1 cellular context compared by ENCODE assay signal in genomic region chr6:95017922-95018321, GRCh38.
TF ChIP-seq lines count a peak whose summit lies in the region.

No MANE protein-coding gene starts in this region.

TF ChIP-seq in WTC11, 78 proteins besides CTCF, POLR2A, EP300 and RAD21 (continued from another document):
- TF ChIP-seq, protein P1, sequence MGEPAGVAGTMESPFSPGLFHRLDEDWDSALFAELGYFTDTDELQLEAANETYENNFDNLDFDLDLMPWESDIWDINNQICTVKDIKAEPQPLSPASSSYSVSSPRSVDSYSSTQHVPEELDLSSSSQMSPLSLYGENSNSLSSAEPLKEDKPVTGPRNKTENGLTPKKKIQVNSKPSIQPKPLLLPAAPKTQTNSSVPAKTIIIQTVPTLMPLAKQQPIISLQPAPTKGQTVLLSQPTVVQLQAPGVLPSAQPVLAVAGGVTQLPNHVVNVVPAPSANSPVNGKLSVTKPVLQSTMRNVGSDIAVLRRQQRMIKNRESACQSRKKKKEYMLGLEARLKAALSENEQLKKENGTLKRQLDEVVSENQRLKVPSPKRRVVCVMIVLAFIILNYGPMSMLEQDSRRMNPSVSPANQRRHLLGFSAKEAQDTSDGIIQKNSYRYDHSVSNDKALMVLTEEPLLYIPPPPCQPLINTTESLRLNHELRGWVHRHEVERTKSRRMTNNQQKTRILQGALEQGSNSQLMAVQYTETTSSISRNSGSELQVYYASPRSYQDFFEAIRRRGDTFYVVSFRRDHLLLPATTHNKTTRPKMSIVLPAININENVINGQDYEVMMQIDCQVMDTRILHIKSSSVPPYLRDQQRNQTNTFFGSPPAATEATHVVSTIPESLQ (CRISPR knock-in tag; IDR thresholded peaks at IDR 0.05) = no peak
- TF ChIP-seq, protein P2, sequence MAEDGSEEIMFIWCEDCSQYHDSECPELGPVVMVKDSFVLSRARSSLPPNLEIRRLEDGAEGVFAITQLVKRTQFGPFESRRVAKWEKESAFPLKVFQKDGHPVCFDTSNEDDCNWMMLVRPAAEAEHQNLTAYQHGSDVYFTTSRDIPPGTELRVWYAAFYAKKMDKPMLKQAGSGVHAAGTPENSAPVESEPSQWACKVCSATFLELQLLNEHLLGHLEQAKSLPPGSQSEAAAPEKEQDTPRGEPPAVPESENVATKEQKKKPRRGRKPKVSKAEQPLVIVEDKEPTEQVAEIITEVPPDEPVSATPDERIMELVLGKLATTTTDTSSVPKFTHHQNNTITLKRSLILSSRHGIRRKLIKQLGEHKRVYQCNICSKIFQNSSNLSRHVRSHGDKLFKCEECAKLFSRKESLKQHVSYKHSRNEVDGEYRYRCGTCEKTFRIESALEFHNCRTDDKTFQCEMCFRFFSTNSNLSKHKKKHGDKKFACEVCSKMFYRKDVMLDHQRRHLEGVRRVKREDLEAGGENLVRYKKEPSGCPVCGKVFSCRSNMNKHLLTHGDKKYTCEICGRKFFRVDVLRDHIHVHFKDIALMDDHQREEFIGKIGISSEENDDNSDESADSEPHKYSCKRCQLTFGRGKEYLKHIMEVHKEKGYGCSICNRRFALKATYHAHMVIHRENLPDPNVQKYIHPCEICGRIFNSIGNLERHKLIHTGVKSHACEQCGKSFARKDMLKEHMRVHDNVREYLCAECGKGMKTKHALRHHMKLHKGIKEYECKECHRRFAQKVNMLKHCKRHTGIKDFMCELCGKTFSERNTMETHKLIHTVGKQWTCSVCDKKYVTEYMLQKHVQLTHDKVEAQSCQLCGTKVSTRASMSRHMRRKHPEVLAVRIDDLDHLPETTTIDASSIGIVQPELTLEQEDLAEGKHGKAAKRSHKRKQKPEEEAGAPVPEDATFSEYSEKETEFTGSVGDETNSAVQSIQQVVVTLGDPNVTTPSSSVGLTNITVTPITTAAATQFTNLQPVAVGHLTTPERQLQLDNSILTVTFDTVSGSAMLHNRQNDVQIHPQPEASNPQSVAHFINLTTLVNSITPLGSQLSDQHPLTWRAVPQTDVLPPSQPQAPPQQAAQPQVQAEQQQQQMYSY (CRISPR knock-in tag; IDR thresholded peaks at IDR 0.05) = no peak
- no peak for TF ChIP-seq EMX1 (CRISPR knock-in tag; IDR thresholded peaks at IDR 0.05)
- TF ChIP-seq ZNF232 (CRISPR knock-in tag; IDR thresholded peaks at IDR 0.05) = no peak
- TF ChIP-seq ZNF219 (CRISPR knock-in tag; IDR thresholded peaks at IDR 0.05; ENCODE audit: borderline replicate concordance) = no peak
- TF ChIP-seq MYBL2 (CRISPR knock-in tag; IDR thresholded peaks at IDR 0.05) = no peak
- TF ChIP-seq TEAD4 (CRISPR knock-in tag; IDR thresholded peaks at IDR 0.05) = no peak
- no peak for TF ChIP-seq ESRRA (CRISPR knock-in tag; IDR thresholded peaks at IDR 0.05; ENCODE audit: borderline replicate concordance)
- no peak for TF ChIP-seq OVOL2 (CRISPR knock-in tag; IDR thresholded peaks at IDR 0.05; ENCODE audit: borderline replicate concordance)
- TF ChIP-seq, protein P3, sequence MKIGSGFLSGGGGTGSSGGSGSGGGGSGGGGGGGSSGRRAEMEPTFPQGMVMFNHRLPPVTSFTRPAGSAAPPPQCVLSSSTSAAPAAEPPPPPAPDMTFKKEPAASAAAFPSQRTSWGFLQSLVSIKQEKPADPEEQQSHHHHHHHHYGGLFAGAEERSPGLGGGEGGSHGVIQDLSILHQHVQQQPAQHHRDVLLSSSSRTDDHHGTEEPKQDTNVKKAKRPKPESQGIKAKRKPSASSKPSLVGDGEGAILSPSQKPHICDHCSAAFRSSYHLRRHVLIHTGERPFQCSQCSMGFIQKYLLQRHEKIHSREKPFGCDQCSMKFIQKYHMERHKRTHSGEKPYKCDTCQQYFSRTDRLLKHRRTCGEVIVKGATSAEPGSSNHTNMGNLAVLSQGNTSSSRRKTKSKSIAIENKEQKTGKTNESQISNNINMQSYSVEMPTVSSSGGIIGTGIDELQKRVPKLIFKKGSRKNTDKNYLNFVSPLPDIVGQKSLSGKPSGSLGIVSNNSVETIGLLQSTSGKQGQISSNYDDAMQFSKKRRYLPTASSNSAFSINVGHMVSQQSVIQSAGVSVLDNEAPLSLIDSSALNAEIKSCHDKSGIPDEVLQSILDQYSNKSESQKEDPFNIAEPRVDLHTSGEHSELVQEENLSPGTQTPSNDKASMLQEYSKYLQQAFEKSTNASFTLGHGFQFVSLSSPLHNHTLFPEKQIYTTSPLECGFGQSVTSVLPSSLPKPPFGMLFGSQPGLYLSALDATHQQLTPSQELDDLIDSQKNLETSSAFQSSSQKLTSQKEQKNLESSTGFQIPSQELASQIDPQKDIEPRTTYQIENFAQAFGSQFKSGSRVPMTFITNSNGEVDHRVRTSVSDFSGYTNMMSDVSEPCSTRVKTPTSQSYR (CRISPR knock-in tag; IDR thresholded peaks at IDR 0.05) = no peak
- no peak for TF ChIP-seq NR1H2 (CRISPR knock-in tag; IDR thresholded peaks at IDR 0.05)
